ENCODE assay signal across 13 cellular contexts in the genomic region with DNA sequence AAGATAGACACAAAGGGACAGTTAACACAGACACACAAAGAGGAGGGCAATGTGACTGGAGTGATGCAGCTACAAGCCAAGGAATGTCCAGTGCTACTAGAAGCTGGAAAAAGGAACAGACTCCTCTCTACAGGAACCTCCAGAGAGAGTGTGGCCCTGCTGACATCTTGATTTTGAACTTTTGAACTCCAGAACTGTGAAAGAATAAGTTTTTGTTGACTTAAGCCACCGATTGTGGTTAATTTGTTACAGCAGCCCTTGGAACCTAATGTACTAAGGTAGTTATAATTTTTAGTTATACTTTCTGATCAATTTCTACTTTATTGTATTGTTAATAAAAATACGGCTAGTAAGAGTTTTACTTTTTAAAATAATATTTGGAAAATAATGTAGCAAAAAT.
DNase-seq lines count a peak whose midpoint lies in the region; FAIRE-seq and TF ChIP-seq lines count a peak whose summit lies in the region.
"Had no signal": no experiment of that assay in that cellular context is flagged by ENCODE, and none has a peak within 500 bp of the region (broad histone marks: within the 10 kb centered on the region; RNA-seq: fewer than 3 reads in every experiment).

No MANE protein-coding gene starts in this region.

- H3K9me2 ChIP-seq in hepatocyte (replicated peaks; ENCODE audit: insufficient read depth) = no peaks in the 10 kb centered on the region

- 70% methylated on average over 2 of the region's 2 CpGs for WGBS in hepatocyte (ENCODE audit: low lambda C conversion rate, missing lambda C conversion rate)
- 37% methylated on average over 2 of the region's 2 CpGs for WGBS in liver
- 33 to 61% (median 50%) methylated on average over 2 of the region's 2 CpGs for WGBS in small intestine, 3 donors

- H3K4me3 ChIP-seq in hepatocyte (no peak overlapping the region), liver (ENCODE audit: low read depth in 1 of 3, low read length in 3 of 3) (no peak overlapping the region), small intestine (ENCODE audit: low read depth in 1 of 2, low read length in 2 of 2) (no peak overlapping the region)

- no peak for FAIRE-seq in small intestine (lab: Jason Lieb, UNC)
- FAIRE-seq in urothelium cell line (lab: Jason Lieb, UNC) = no peak

- TF ChIP-seq CTCF in hepatocyte (IDR thresholded peaks at IDR 0.05; ENCODE audit: poor library complexity) (no peak), liver (IDR thresholded peaks at IDR 0.05; ENCODE audit: low read depth, low read length, missing input control) (no peak)

- peak overlapping the region; percentile 16 for H3K4me2 ChIP-seq in hepatocyte

- H3K4me1 ChIP-seq in hepatocyte (ENCODE audit: insufficient read depth) (peaks cover 8% of the 10 kb centered on the region), liver (ENCODE audit: control insufficient read depth in 4 of 4, insufficient read depth in 4 of 4, low read length in 3 of 4) (peaks cover 1 to 10% (median 5%) of the 10 kb centered on the region in 4 donors), small intestine (ENCODE audit: control insufficient read depth in 2 of 2, insufficient read depth in 1 of 2, low read depth in 1 of 2, low read length in 1 of 2) (no peaks in the 10 kb centered on the region)

- DNase-seq in MV-4-11 (lab: John Stamatoyannopoulos, UW) (peak; percentile 14), hepatocyte (ENCODE audit: low spot score) (no peak), small intestine (peak; percentile 33), urothelium cell line (ENCODE audit: low spot score) (no peak), OCI-M1 (lab: John Stamatoyannopoulos, UW) (no peak)
- no peak for DNase-seq in activated CD8-positive, alpha-beta memory T cell treated with anti-CD3 and anti-CD28 coated beads, Interleukin-2, amount 50 U/mL, for 48 hours
- DNase-seq: CD4-positive, CD25-positive, alpha-beta regulatory T cell; DMS53; HCEC 1CT; HFFc6; IMR-90 had no signal

- no peaks in the 10 kb centered on the region for H3K27me3 ChIP-seq in hepatocyte
- H3K27me3 ChIP-seq in liver (ENCODE audit: control insufficient read depth in 4 of 4, insufficient read depth in 4 of 4, low read length in 3 of 4) = no peaks in the 10 kb centered on the region
- no peaks in the 10 kb centered on the region for H3K27me3 ChIP-seq in small intestine (ENCODE audit: control insufficient read depth in 2 of 2, insufficient read depth in 2 of 2, low read length in 2 of 2)

- H3K79me2 ChIP-seq in hepatocyte = no peaks in the 10 kb centered on the region

- TF ChIP-seq RAD21 in liver (IDR thresholded peaks at IDR 0.05) = no peak

- no peaks in the 10 kb centered on the region for H3K9me3 ChIP-seq in hepatocyte (ENCODE audit: low read depth)
- no peaks in the 10 kb centered on the region for H3K9me3 ChIP-seq in liver (ENCODE audit: control insufficient read depth in 4 of 4, low read length in 3 of 4)
- H3K9me3 ChIP-seq in small intestine (ENCODE audit: control insufficient read depth, low read depth) = no peaks in the 10 kb centered on the region

- H2AFZ ChIP-seq in hepatocyte = no peak overlapping the region

- no peak overlapping the region for H3K9ac ChIP-seq in liver (ENCODE audit: low read depth in 1 of 2, low read length in 2 of 2)

- H3K36me3 ChIP-seq in hepatocyte (replicated peaks; ENCODE audit: insufficient read depth, low read depth) (no peaks in the 10 kb centered on the region), liver (ENCODE audit: control insufficient read depth in 4 of 4, insufficient read depth in 3 of 4, low read depth in 1 of 4, low read length in 3 of 4) (no peaks in the 10 kb centered on the region), small intestine (ENCODE audit: control insufficient read depth in 2 of 2, insufficient read depth in 2 of 2, low read length in 2 of 2) (peaks cover 0 to 10% of the 10 kb centered on the region in 2 donors)

- no peaks in the 10 kb centered on the region for H4K20me1 ChIP-seq in hepatocyte (ENCODE audit: insufficient read depth, poor library complexity, severe bottlenecking)

- H3K27ac ChIP-seq in hepatocyte = no peak overlapping the region
- no peak overlapping the region for H3K27ac ChIP-seq in liver (ENCODE audit: low read depth in 1 of 2, low read length in 2 of 2)
- H3K27ac ChIP-seq in small intestine (ENCODE audit: low read depth in 1 of 2, low read length in 1 of 2) = no peak overlapping the region
- H3K27ac ChIP-seq: HL-60 had no signal

TF ChIP-seq in liver, 16 proteins besides CTCF, POLR2A, EP300 and RAD21:
- no peak for TF ChIP-seq ATF3 (IDR thresholded peaks at IDR 0.05)
- no peak for TF ChIP-seq HNF4G (IDR thresholded peaks at IDR 0.05)
- peak; percentile 61 to 68 for TF ChIP-seq RXRA (IDR thresholded peaks at IDR 0.05)
- TF ChIP-seq ZBTB33 (IDR thresholded peaks at IDR 0.05) = no peak
- peak; percentile 15 for TF ChIP-seq SP1 (IDR thresholded peaks at IDR 0.05)
- TF ChIP-seq HNF4A (conservative IDR thresholded peaks at IDR 0.05) = peak; percentile 41 to 42
- peak; percentile 39 for TF ChIP-seq YY1 (IDR thresholded peaks at IDR 0.05)
- no peak for TF ChIP-seq NR2F2 (IDR thresholded peaks at IDR 0.05)
- TF ChIP-seq EGR1 (IDR thresholded peaks at IDR 0.05; ENCODE audit: low read depth in 2 of 2) = no peak
- TF ChIP-seq GABPA (IDR thresholded peaks at IDR 0.05 in 1 of 2, conservative IDR thresholded peaks at IDR 0.05 in 1 of 2) = no peak
- TF ChIP-seq TAF1 (conservative IDR thresholded peaks at IDR 0.05) = no peak
- TF ChIP-seq FOXA1 (IDR thresholded peaks at IDR 0.05) = no peak
- TF ChIP-seq MAX (IDR thresholded peaks at IDR 0.05) = no peak
- TF ChIP-seq FOXA2 (IDR thresholded peaks at IDR 0.05) = no peak

Comparison
In these comparisons a context has a peak if more than half of its experiments do, and no peak if none do; other contexts are left out.
1. DNase-seq: peak in MV-4-11 (single experiment) and small intestine (single experiment); none in hepatocyte (single experiment), activated CD8-positive, alpha-beta memory T cell treated with anti-CD3 and anti-CD28 coated beads, Interleukin-2, amount 50 U/mL, for 48 hours (single experiment), urothelium cell line (single experiment) and OCI-M1 (single experiment).